9 cellular contexts compared by ENCODE assay signal in the genomic region with DNA sequence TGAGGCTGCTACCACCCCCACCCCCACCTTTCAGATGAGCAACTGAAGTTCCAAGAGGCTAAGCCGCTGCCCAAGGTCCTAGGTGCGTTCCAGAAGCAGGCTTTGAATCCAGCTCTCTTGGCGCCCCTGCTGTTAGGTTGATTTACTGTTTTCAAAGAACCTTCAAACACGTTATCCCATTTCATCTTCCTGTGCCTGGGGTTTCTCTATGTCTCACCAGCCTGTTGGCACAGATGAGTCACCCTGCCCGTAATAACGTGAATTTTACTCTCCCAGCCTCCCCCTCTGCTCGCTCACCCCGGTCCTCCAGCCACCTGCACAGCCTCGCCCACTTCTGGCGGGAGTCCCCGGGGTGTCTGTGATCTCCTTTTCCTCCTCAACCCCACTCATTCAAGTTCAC. TPM values are rescaled to one million over a fixed set of nuclear protein-coding genes. Genes with fewer than 3 reads are reported as not detected.
DNase-seq lines count a peak whose midpoint lies in the region; FAIRE-seq lines count a peak whose summit lies in the region.
"Had no signal": no experiment of that assay in that cellular context is flagged by ENCODE, and none has a peak within 500 bp of the region (broad histone marks: within the 10 kb centered on the region; RNA-seq: fewer than 3 reads in every experiment).

No MANE protein-coding gene starts in this region.

- DNase-seq in HT-29 (ENCODE audit: low spot score), result peak; percentile 83
- DNase-seq in T1000 (lab: John Stamatoyannopoulos, UW), result peak; percentile 30
- peak; percentile 28 for DNase-seq in dermis blood vessel endothelial cell
- DNase-seq in stimulated activated CD8-positive, alpha-beta memory T cell treated with anti-CD3 and anti-CD28 coated beads, Interleukin-4, amount 100 ng/mL, for 24 hours (ENCODE audit: low read depth), result peak; percentile 28
- no peak for DNase-seq in epidermal melanocyte (ENCODE audit: insufficient read length, low spot score)
- no peak for DNase-seq in GM19239 (ENCODE audit: insufficient read length, low spot score)
- DNase-seq in COLO829 (ENCODE audit: low spot score), result no peak
- DNase-seq: glutamatergic neuron, NCI-H2029 had no signal

- FAIRE-seq in GM19239 (lab: Jason Lieb, UNC), result no peak

RNA-seq across cellular contexts. Expression of a gene that starts 13.1 kb away (rescaled TPM):
- 20.8 and 22.5 TPM in 2 replicates for total RNA-seq in HT-29 (2014; rRNA removed; shearing (Covaris generic))
- 10.2 and 14.2 TPM in 2 replicates for total RNA-seq in dermis blood vessel endothelial cell

Comparison
In these comparisons a context has a peak if more than half of its experiments do, and no peak if none do; other contexts are left out.
1. DNase-seq: peak in HT-29 (single experiment), T1000 (single experiment), dermis blood vessel endothelial cell (single experiment) and stimulated activated CD8-positive, alpha-beta memory T cell treated with anti-CD3 and anti-CD28 coated beads, Interleukin-4, amount 100 ng/mL, for 24 hours (single experiment); none in epidermal melanocyte (single experiment), GM19239 (single experiment) and COLO829 (single experiment).